Comparison of ENCODE assay signal across 15 cellular contexts in the genomic region with DNA sequence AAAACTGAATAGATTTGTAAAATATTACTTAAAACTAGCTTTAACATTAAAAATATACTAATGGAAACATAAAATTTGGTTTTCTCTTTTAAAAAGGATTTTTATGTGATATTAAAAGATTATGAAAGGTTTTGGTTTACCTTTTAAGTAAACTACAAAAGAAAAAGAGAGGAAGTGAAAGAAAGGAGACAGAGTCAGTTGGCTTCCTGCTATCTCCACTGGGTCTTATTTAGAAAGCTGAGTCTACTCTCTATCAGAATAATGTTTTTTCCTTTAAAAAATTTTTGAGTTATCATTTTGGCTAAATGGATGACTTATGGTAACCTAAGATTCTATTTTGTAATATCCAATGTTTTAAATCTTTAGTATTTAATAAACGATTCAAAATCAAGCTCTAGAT.
"Had no signal": no experiment of that assay in that cellular context is flagged by ENCODE, and none has a peak within 500 bp of the region (broad histone marks: within the 10 kb centered on the region; RNA-seq: fewer than 3 reads in every experiment).

No MANE protein-coding gene starts in this region.

- H3K4me1 ChIP-seq: adrenal gland, colonic mucosa, left lung had no signal

- H3K9me3 ChIP-seq: adrenal gland, colonic mucosa, left lung, mucosa of descending colon had no signal

- ATAC-seq: left lung; mucosa of descending colon; natural killer cell treated with Interleukin-12 subunit alpha and Interleukin-12 subunit beta and Interleukin-15 and Interleukin-18, amount 100 ng/mL, for 72 hours; right cardiac atrium had no signal

- FAIRE-seq: endothelial cell of umbilical vein, keratinocyte had no signal

- H3K4me3 ChIP-seq: adrenal gland, colonic mucosa, left lung, mucosa of descending colon had no signal

- H3K27ac ChIP-seq: adrenal gland, colonic mucosa, left lung had no signal

- H3K36me3 ChIP-seq: adrenal gland, colonic mucosa, left lung had no signal

- DNase-seq: activated CD4-positive, alpha-beta T cell treated with anti-CD3 and anti-CD28 coated beads, Interleukin-2, amount 10 ng/mL, durations not matched to agents 24 days and 14 days; activated naive CD4-positive, alpha-beta T cell treated with anti-CD3 and anti-CD28 coated beads for 36 hours; adrenal gland; colonic mucosa; foreskin melanocyte; left lung; mucosa of descending colon; nucleus accumbens; right cardiac atrium; stimulated activated CD4-positive, alpha-beta T cell treated with anti-CD3 and anti-CD28 coated beads, Interleukin-1b, Interleukin-23, amount 100 ng/mL, for 48 hours; T1000; trophoblast cell had no signal

- H3K27me3 ChIP-seq: adrenal gland, colonic mucosa, left lung had no signal
